ENCODE assay signal across 8 cellular contexts in genomic region chr1:147854989-147855388, GRCh38. TPM values are rescaled to one million over a fixed set of nuclear protein-coding genes. Genes with fewer than 3 reads are reported as not detected.
"Had no signal": no experiment of that assay in that cellular context is flagged by ENCODE, and none has a peak within 500 bp of the region (broad histone marks: within the 10 kb centered on the region; RNA-seq: fewer than 3 reads in every experiment).

No MANE protein-coding gene starts in this region.

RNA-seq across cellular contexts. Expression of gene GJA8, which starts 47.6 kb away (rescaled TPM):
- total RNA-seq: HT-29, LHCN-M2, MCF 10A, PC-9, Peyer's patch, Right ventricle myocardium inferior, SJCRH30 had no signal
- polyA plus RNA-seq: IgD-negative memory B cell had no signal
